Comparison of ENCODE assay signal across 9 cellular contexts in the genomic region with DNA sequence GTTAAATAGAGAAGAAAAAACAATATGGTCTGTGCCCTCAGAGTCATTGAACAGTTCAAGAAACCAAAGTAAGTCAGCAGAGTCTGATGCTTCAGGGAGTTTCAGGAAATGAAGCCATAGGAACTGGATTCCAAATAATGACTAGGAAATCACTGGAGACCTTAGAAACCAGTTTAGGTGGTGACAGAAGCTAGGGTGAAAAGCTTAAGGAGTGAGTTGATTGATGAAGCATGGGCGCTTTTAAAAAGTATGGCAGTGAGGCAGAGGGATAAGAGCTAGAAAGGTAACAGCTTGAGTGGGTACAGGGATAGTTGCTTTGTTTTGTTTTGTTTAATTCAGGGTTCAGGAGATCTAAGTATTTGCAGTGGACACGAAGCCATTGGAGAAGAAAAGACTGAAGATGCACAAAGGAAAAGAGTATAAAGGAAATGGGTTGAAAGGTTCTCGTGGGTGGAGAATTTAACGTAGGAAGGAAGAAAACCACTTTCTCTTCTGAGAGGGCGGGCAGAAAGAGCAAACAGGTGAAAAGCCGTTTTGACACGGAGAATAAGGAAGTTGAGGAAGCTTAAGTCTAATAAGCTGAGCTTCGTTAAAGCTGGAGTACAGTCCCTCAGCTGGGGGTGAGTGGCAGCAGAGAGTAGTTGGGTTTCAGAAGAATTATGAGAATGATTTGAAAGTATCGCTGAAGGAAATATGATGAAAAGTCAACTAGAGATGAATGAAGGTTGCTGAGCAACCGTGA. TPM values are rescaled to one million over a fixed set of nuclear protein-coding genes. Genes with fewer than 3 reads are reported as not detected.
A peak's percentile ranks its signal among the peaks of the same experiment; 100 is the strongest.
DNase-seq lines count a peak whose midpoint lies in the region; ATAC-seq and TF ChIP-seq lines count a peak whose summit lies in the region.
"Had no signal": no experiment of that assay in that cellular context is flagged by ENCODE, and none has a peak within 500 bp of the region (broad histone marks: within the 10 kb centered on the region; RNA-seq: fewer than 3 reads in every experiment).

No MANE protein-coding gene starts in this region.

- H3K27ac Mint-ChIP-seq in CD4-positive, alpha-beta T cell, result peak overlapping the region; percentile 90
- peak overlapping the region; percentile 94 for H3K27ac Mint-ChIP-seq in activated CD4-positive, alpha-beta T cell treated with anti-CD3 and anti-CD28 coated beads, Interleukin-2, amount 10 ng/mL, durations not matched to agents 7 days and 5 days
- peak overlapping the region; percentile 89 for H3K27ac Mint-ChIP-seq in memory B cell

- no peaks in the 10 kb centered on the region for H3K27me3 ChIP-seq in CD4-positive, alpha-beta T cell (ENCODE audit: control insufficient read depth, insufficient read depth, low read length)
- no peaks in the 10 kb centered on the region for H3K27me3 ChIP-seq in dorsolateral prefrontal cortex

- CTCF ChIA-PET in CD4-positive, alpha-beta T cell (lab: Charles Lee), result interaction anchor here (0.5 to 1.3 kb wide), 6 partner anchors 9 to 938 kb away, joined by 3 to 4 read pairs (median 3); partner anchors contain the start of gene SGSM3
- CTCF ChIA-PET in activated CD4-positive, alpha-beta T cell treated with anti-CD3 and anti-CD28 coated beads, Interleukin-2, amount 10 ng/mL, durations not matched to agents 7 days and 5 days (lab: Charles Lee), result interaction anchor here (0.7 to 1.4 kb wide), 3 partner anchors 11 to 895 kb away, joined by 3 to 4 read pairs (median 3); no protein-coding TSS in a partner anchor

- peaks cover 65% of the 10 kb centered on the region for H3K4me1 Mint-ChIP-seq in CD4-positive, alpha-beta T cell (ENCODE audit: low read depth)
- H3K4me1 Mint-ChIP-seq in activated CD4-positive, alpha-beta T cell treated with anti-CD3 and anti-CD28 coated beads, Interleukin-2, amount 10 ng/mL, durations not matched to agents 7 days and 5 days, result peaks cover 58% of the 10 kb centered on the region
- peaks cover 47% of the 10 kb centered on the region for H3K4me1 Mint-ChIP-seq in memory B cell

- H3K9me3 ChIP-seq in CD4-positive, alpha-beta T cell (ENCODE audit: control insufficient read depth, low read length), result no peaks in the 10 kb centered on the region

- intact Hi-C loops in CD4-positive, alpha-beta T cell (cut with DNase I, micrococcal nuclease), result loop anchor here in 1 of 2 experiments (1.0 kb wide), 1 partner anchor 15 kb away; no protein-coding TSS in a partner anchor
- intact Hi-C loops in dorsolateral prefrontal cortex (cut with DNase I), result no loop called here

- no peaks in the 10 kb centered on the region for H3K9me3 Mint-ChIP-seq in CD4-positive, alpha-beta T cell
- H3K9me3 Mint-ChIP-seq in activated CD4-positive, alpha-beta T cell treated with anti-CD3 and anti-CD28 coated beads, Interleukin-2, amount 10 ng/mL, durations not matched to agents 7 days and 5 days, result no peaks in the 10 kb centered on the region
- H3K9me3 Mint-ChIP-seq in memory B cell, result no peaks in the 10 kb centered on the region

- peak in 4 of 10 experiments; percentile 19 to 36 (median 28) for DNase-seq in CD4-positive, alpha-beta T cell
- peak; percentile 55 for DNase-seq in activated CD4-positive, alpha-beta T cell treated with anti-CD3 and anti-CD28 coated beads, Interleukin-2, amount 10 ng/mL, durations not matched to agents 7 days and 5 days
- DNase-seq in memory B cell (ENCODE audit: low spot score in 2 of 2), result peak in 1 of 2 donors; percentile 54
- no peak for DNase-seq in NCI-H2196 treated with DMSO at 0.1 percent for 48 hours (lab: John Stamatoyannopoulos, UW; ENCODE audit: unreplicated experiment)
- DNase-seq in dorsolateral prefrontal cortex, result no peak
- DNase-seq in amniotic stem cell (lab: John Stamatoyannopoulos, UW), result no peak
- no peak for DNase-seq in hepatic stellate cell (ENCODE audit: low spot score)
- DNase-seq: NCI-H146 had no signal

- peak; percentile 96 for ATAC-seq in CD4-positive, alpha-beta T cell (ENCODE audit: poor library complexity)
- peak; percentile 55 for ATAC-seq in HG02759 (IDR thresholded peaks at IDR 0.05; ENCODE audit: unreplicated experiment)
- peak; percentile 99 for ATAC-seq in memory B cell (ENCODE audit: low read depth)

- H3K36me3 Mint-ChIP-seq in CD4-positive, alpha-beta T cell (ENCODE audit: low read depth), result peaks cover 13% of the 10 kb centered on the region
- peaks cover 31% of the 10 kb centered on the region for H3K36me3 Mint-ChIP-seq in activated CD4-positive, alpha-beta T cell treated with anti-CD3 and anti-CD28 coated beads, Interleukin-2, amount 10 ng/mL, durations not matched to agents 7 days and 5 days (ENCODE audit: low read depth)
- peaks cover 6% of the 10 kb centered on the region for H3K36me3 Mint-ChIP-seq in memory B cell

- H3K27me3 Mint-ChIP-seq in CD4-positive, alpha-beta T cell, result no peaks in the 10 kb centered on the region
- no peaks in the 10 kb centered on the region for H3K27me3 Mint-ChIP-seq in activated CD4-positive, alpha-beta T cell treated with anti-CD3 and anti-CD28 coated beads, Interleukin-2, amount 10 ng/mL, durations not matched to agents 7 days and 5 days
- H3K27me3 Mint-ChIP-seq in memory B cell, result no peaks in the 10 kb centered on the region

- TF ChIP-seq CTCF in CD4-positive, alpha-beta T cell (IDR thresholded peaks at IDR 0.05), result no peak
- TF ChIP-seq CTCF in dorsolateral prefrontal cortex (IDR thresholded peaks at IDR 0.05 in 54 of 56, conservative IDR thresholded peaks at IDR 0.05 in 2 of 56; ENCODE audit: low read depth in 1 of 56, partially characterized antibody in 56 of 56), result no peak

- peak overlapping the region; percentile 50 for H3K27ac ChIP-seq in CD4-positive, alpha-beta T cell (ENCODE audit: low read depth, low read length)
- no peak overlapping the region for H3K27ac ChIP-seq in dorsolateral prefrontal cortex

- POLR2A ChIA-PET in CD4-positive, alpha-beta T cell (lab: Charles Lee), result interaction anchor here (0.6 to 3.0 kb wide), 15 partner anchors 10 to 389 kb away, joined by 3 to 17 read pairs (median 7); partner anchors contain the start of genes MRTFA and SGSM3
- POLR2A ChIA-PET in activated CD4-positive, alpha-beta T cell treated with anti-CD3 and anti-CD28 coated beads, Interleukin-2, amount 10 ng/mL, durations not matched to agents 7 days and 5 days (lab: Charles Lee), result interaction anchor here (0.6 kb wide), 2 partner anchors 75 to 1083 kb away, joined by 3 read pairs; partner anchors contain the start of gene PHF5A

- no peak overlapping the region for H3K4me3 ChIP-seq in dorsolateral prefrontal cortex

- H3K4me3 Mint-ChIP-seq in CD4-positive, alpha-beta T cell, result peak overlapping the region; percentile 82
- peak overlapping the region; percentile 70 for H3K4me3 Mint-ChIP-seq in activated CD4-positive, alpha-beta T cell treated with anti-CD3 and anti-CD28 coated beads, Interleukin-2, amount 10 ng/mL, durations not matched to agents 7 days and 5 days
- peak overlapping the region; percentile 89 for H3K4me3 Mint-ChIP-seq in memory B cell

RNA-seq across cellular contexts. Expression of gene SGSM3, which starts 14.8 kb away (rescaled TPM):
- total RNA-seq in CD4-positive, alpha-beta T cell, result 10 to 100 TPM; 87.9 to 89.9 TPM
- total RNA-seq in activated CD4-positive, alpha-beta T cell treated with anti-CD3 and anti-CD28 coated beads, Interleukin-2, amount 10 ng/mL, durations not matched to agents 7 days and 5 days, result 10 to 100 TPM; 79.6 to 92.4 TPM
- 100 to 1,000 TPM in 52 of 120 experiments, 10 to 100 TPM in 68; 65.9 to 153 (median 96.7) TPM for total RNA-seq in dorsolateral prefrontal cortex

RNA-seq across cellular contexts. Expression of gene ADSL, which starts 38.9 kb away (rescaled TPM):
- total RNA-seq in CD4-positive, alpha-beta T cell, result 10 to 100 TPM; 62.9 to 75.3 TPM
- 100 to 1,000 TPM; 124 to 130 TPM for total RNA-seq in activated CD4-positive, alpha-beta T cell treated with anti-CD3 and anti-CD28 coated beads, Interleukin-2, amount 10 ng/mL, durations not matched to agents 7 days and 5 days
- total RNA-seq in dorsolateral prefrontal cortex, result 10 to 100 TPM; 19.7 to 50.9 (median 31.0) TPM
